Comparison of ENCODE assay signal across 22 cellular contexts in genomic region chr10:110349826-110350225, GRCh38.
"Had no signal": no experiment of that assay in that cellular context is flagged by ENCODE, and none has a peak within 500 bp of the region (broad histone marks: within the 10 kb centered on the region; RNA-seq: fewer than 3 reads in every experiment).

No MANE protein-coding gene starts in this region.

- H3K27ac ChIP-seq: body of pancreas had no signal

- H3K27me3 Mint-ChIP-seq: activated CD4-positive, alpha-beta T cell treated with anti-CD3 and anti-CD28 coated beads for 36 hours had no signal

- H3K9me3 Mint-ChIP-seq: activated naive CD4-positive, alpha-beta T cell treated with anti-CD3 and anti-CD28 coated beads, Interleukin-2, amount 50 U/mL, for 24 hours; T-helper 1 cell treated with Interleukin-12 subunit alpha and Interleukin-12 subunit beta and Interleukin-4 antibody, amounts not matched to agents 30 μg/mL and 1 μg/mL, for 36 hours had no signal

- ATAC-seq: activated CD4-positive, alpha-beta T cell treated with anti-CD3 and anti-CD28 coated beads for 36 hours; activated CD8-positive, alpha-beta T cell treated with anti-CD3 and anti-CD28 coated beads, Interleukin-2, amount 10 ng/mL, durations not matched to agents 7 days and 5 days; body of pancreas; PC-3 had no signal

- H3K27me3 ChIP-seq: body of pancreas had no signal

- FAIRE-seq: bronchial epithelial cell, RCC 7860 had no signal

- H3K4me3 Mint-ChIP-seq: activated CD4-positive, alpha-beta T cell treated with anti-CD3 and anti-CD28 coated beads for 36 hours; activated CD8-positive, alpha-beta T cell treated with anti-CD3 and anti-CD28 coated beads, Interleukin-2, amount 10 ng/mL, durations not matched to agents 7 days and 5 days; activated naive CD4-positive, alpha-beta T cell treated with anti-CD3 and anti-CD28 coated beads, Interleukin-2, amount 50 U/mL, for 24 hours; T-helper 1 cell treated with Interleukin-12 subunit alpha and Interleukin-12 subunit beta and Interleukin-4 antibody, amounts not matched to agents 30 μg/mL and 1 μg/mL, for 36 hours had no signal

- H3K9me3 ChIP-seq: body of pancreas had no signal

- H3K4me3 ChIP-seq: body of pancreas had no signal

- DNase-seq: activated CD4-positive, alpha-beta T cell treated with anti-CD3 and anti-CD28 coated beads for 36 hours; activated CD4-positive, alpha-beta T cell treated with anti-CD3 and anti-CD28 coated beads, Interleukin-2, amount 50 U/mL, for 4 hours; activated CD4-positive, CD25-positive, alpha-beta regulatory T cell; activated CD8-positive, alpha-beta memory T cell treated with anti-CD3 and anti-CD28 coated beads, Interleukin-2, amount 50 U/mL, for 48 hours; activated CD8-positive, alpha-beta T cell treated with anti-CD3 and anti-CD28 coated beads, Interleukin-2, amount 10 ng/mL, durations not matched to agents 7 days and 5 days; activated effector memory CD4-positive, alpha-beta T cell treated with Interleukin-2 at 50 U/mL for 16 hours; activated naive CD4-positive, alpha-beta T cell; activated T-cell treated with anti-CD3 and anti-CD28 coated beads, Interleukin-2, amount 50 U/mL, for 1 hour; aorta; body of pancreas; central memory CD4-positive, alpha-beta T cell; KG1; NCI-H1092; NCI-H1417; NCI-H1930; NCI-H510A treated with DMSO at 0.1 percent for 48 hours; PC-3; SHP77 had no signal

- H3K27ac Mint-ChIP-seq: activated CD4-positive, alpha-beta T cell treated with anti-CD3 and anti-CD28 coated beads for 36 hours; activated naive CD4-positive, alpha-beta T cell treated with anti-CD3 and anti-CD28 coated beads, Interleukin-2, amount 50 U/mL, for 24 hours; T-helper 1 cell treated with Interleukin-12 subunit alpha and Interleukin-12 subunit beta and Interleukin-4 antibody, amounts not matched to agents 30 μg/mL and 1 μg/mL, for 36 hours had no signal

- H3K36me3 Mint-ChIP-seq: activated naive CD4-positive, alpha-beta T cell treated with anti-CD3 and anti-CD28 coated beads, Interleukin-2, amount 50 U/mL, for 24 hours had no signal
